9 cellular contexts compared by ENCODE assay signal in genomic region chr13:97141564-97142005, GRCh38.
DNase-seq lines count a peak whose midpoint lies in the region; ATAC-seq and TF ChIP-seq lines count a peak whose summit lies in the region.
"Had no signal": no experiment of that assay in that cellular context is flagged by ENCODE, and none has a peak within 500 bp of the region (broad histone marks: within the 10 kb centered on the region; RNA-seq: fewer than 3 reads in every experiment).

No MANE protein-coding gene starts in this region.

- H3K27ac Mint-ChIP-seq in activated naive CD8-positive, alpha-beta T cell treated with anti-CD3 and anti-CD28 coated beads for 36 hours: no peak overlapping the region
- H3K27ac Mint-ChIP-seq: dendritic cell treated with granulocyte-macrophage colony-stimulating factor and Interleukin-4, amounts not matched to agents 40 ng/mL and 50 ng/mL, for 4 days had no signal

- no peaks in the 10 kb centered on the region for H3K9me3 Mint-ChIP-seq in activated naive CD8-positive, alpha-beta T cell treated with anti-CD3 and anti-CD28 coated beads for 36 hours
- H3K9me3 Mint-ChIP-seq: dendritic cell treated with granulocyte-macrophage colony-stimulating factor and Interleukin-4, amounts not matched to agents 40 ng/mL and 50 ng/mL, for 4 days had no signal

- peaks cover 20% of the 10 kb centered on the region for H3K27me3 Mint-ChIP-seq in activated naive CD8-positive, alpha-beta T cell treated with anti-CD3 and anti-CD28 coated beads for 36 hours

- DNase-seq in Right ventricle myocardium inferior (ENCODE audit: missing footprints) (no peak), cardiac septum (ENCODE audit: low spot score) (no peak), NCI-H1048 (lab: John Stamatoyannopoulos, UW) (peak; percentile 79), right cardiac atrium (peak in 1 of 3 donors; percentile 13), esophagus muscularis mucosa (ENCODE audit: extremely low spot score) (no peak)
- peak; percentile 13 for DNase-seq in activated naive CD8-positive, alpha-beta T cell treated with anti-CD3 and anti-CD28 coated beads for 36 hours

- peak overlapping the region; percentile 30 for H3K4me3 ChIP-seq in right cardiac atrium (ENCODE audit: low read length)
- H3K4me3 ChIP-seq in skeletal muscle satellite cell (ENCODE audit: low read length): no peak overlapping the region
- peak overlapping the region in 1 of 4 donors; percentile 19 for H3K4me3 ChIP-seq in esophagus muscularis mucosa

- no peak for TF ChIP-seq EP300 in esophagus muscularis mucosa (IDR thresholded peaks at IDR 0.05)

- intact Hi-C loops in Right ventricle myocardium inferior (cut with DNase I): no loop called here
- intact Hi-C loops in cardiac septum (cut with DNase I): no loop called here
- intact Hi-C loops in right cardiac atrium (cut with DNase I): no loop called here
- intact Hi-C loops in esophagus muscularis mucosa (cut with DNase I): loop anchor here (10.0 kb wide), 1 partner anchor 53 kb away; no protein-coding TSS in a partner anchor

- no peak overlapping the region for H3K4me3 Mint-ChIP-seq in activated naive CD8-positive, alpha-beta T cell treated with anti-CD3 and anti-CD28 coated beads for 36 hours
- H3K4me3 Mint-ChIP-seq: dendritic cell treated with granulocyte-macrophage colony-stimulating factor and Interleukin-4, amounts not matched to agents 40 ng/mL and 50 ng/mL, for 4 days had no signal

- WGBS in right cardiac atrium: 21% methylated on average over 5 of the region's 5 CpGs
- WGBS in esophagus muscularis mucosa: 28% methylated on average over 5 of the region's 5 CpGs

- H3K9me3 ChIP-seq in right cardiac atrium (ENCODE audit: control insufficient read depth, low read length): no peaks in the 10 kb centered on the region
- no peaks in the 10 kb centered on the region for H3K9me3 ChIP-seq in skeletal muscle satellite cell (replicated peaks; ENCODE audit: low read length)
- no peaks in the 10 kb centered on the region for H3K9me3 ChIP-seq in esophagus muscularis mucosa

- peak overlapping the region; percentile 61 for H3K4me2 ChIP-seq in skeletal muscle satellite cell (ENCODE audit: low read length)

- no peak overlapping the region for H3K9ac ChIP-seq in skeletal muscle satellite cell (ENCODE audit: low read depth, low read length)

- H3K4me1 ChIP-seq in right cardiac atrium (ENCODE audit: control insufficient read depth, insufficient read depth, low read length) (peaks cover 3% of the 10 kb centered on the region), skeletal muscle satellite cell (ENCODE audit: control insufficient read depth, insufficient read depth, low read length) (peaks cover 17% of the 10 kb centered on the region), esophagus muscularis mucosa (peaks cover 12 to 22% (median 19%) of the 10 kb centered on the region in 4 donors)

- H3K36me3 ChIP-seq in skeletal muscle satellite cell (ENCODE audit: insufficient read depth, low read length): no peaks in the 10 kb centered on the region
- no peaks in the 10 kb centered on the region for H3K36me3 ChIP-seq in esophagus muscularis mucosa

- peaks cover 12% of the 10 kb centered on the region for H3K4me1 Mint-ChIP-seq in activated naive CD8-positive, alpha-beta T cell treated with anti-CD3 and anti-CD28 coated beads for 36 hours

- TF ChIP-seq POLR2A in esophagus muscularis mucosa (IDR thresholded peaks at IDR 0.05; ENCODE audit: low read depth): no peak

- ATAC-seq in Right ventricle myocardium inferior: peak; percentile 88
- ATAC-seq in HG02610 (IDR thresholded peaks at IDR 0.05; ENCODE audit: unreplicated experiment): peak; percentile 100
- peak; percentile 92 to 96 for ATAC-seq in right cardiac atrium

- no peak overlapping the region for H3K27ac ChIP-seq in right cardiac atrium (ENCODE audit: low read length)
- peak overlapping the region in 1 of 4 donors; percentile 22 for H3K27ac ChIP-seq in esophagus muscularis mucosa (replicated peaks in 1 of 4)

- H3K27me3 ChIP-seq in right cardiac atrium (ENCODE audit: control insufficient read depth, insufficient read depth): no peaks in the 10 kb centered on the region
- no peaks in the 10 kb centered on the region for H3K27me3 ChIP-seq in skeletal muscle satellite cell (ENCODE audit: control insufficient read depth, insufficient read depth, low read length)
- no peaks in the 10 kb centered on the region for H3K27me3 ChIP-seq in esophagus muscularis mucosa

- no peak for TF ChIP-seq CTCF in esophagus muscularis mucosa (IDR thresholded peaks at IDR 0.05)

- no peaks in the 10 kb centered on the region for H3K36me3 Mint-ChIP-seq in activated naive CD8-positive, alpha-beta T cell treated with anti-CD3 and anti-CD28 coated beads for 36 hours

Comparison
In these comparisons a context has a peak if more than half of its experiments do, and no peak if none do; other contexts are left out.
1. DNase-seq: peak in NCI-H1048 (single experiment) and activated naive CD8-positive, alpha-beta T cell treated with anti-CD3 and anti-CD28 coated beads for 36 hours (single experiment); none in Right ventricle myocardium inferior (single experiment), cardiac septum (single experiment) and esophagus muscularis mucosa (single experiment).
2. Peak in every context shown above with its lines, with median percentiles within 50 percentile points of each other: ATAC-seq.